Comparison of ENCODE assay signal across 8 cellular contexts in genomic region chr2:138504546-138505239, GRCh38. TPM values are rescaled to one million over a fixed set of nuclear protein-coding genes. Genes with fewer than 3 reads are reported as not detected.
DNase-seq lines count a peak whose midpoint lies in the region; ATAC-seq and TF ChIP-seq lines count a peak whose summit lies in the region.

No MANE protein-coding gene starts in this region.

- H3K4me1 ChIP-seq in PC-3 (ENCODE audit: insufficient read depth, low read length) (peaks cover 53% of the 10 kb centered on the region), right cardiac atrium (ENCODE audit: control insufficient read depth, insufficient read depth, low read length) (peaks cover 8% of the 10 kb centered on the region)

- POLR2A ChIA-PET in PC-3 (lab: Charles Lee; ENCODE audit: unreplicated experiment): no interaction called here

- no peak overlapping the region for H3K27ac ChIP-seq in PC-3 (ENCODE audit: low read length)
- no peak overlapping the region for H3K27ac ChIP-seq in right cardiac atrium (ENCODE audit: low read length)

- peaks cover 9 to 11% of the 10 kb centered on the region in 2 donors for H3K36me3 Mint-ChIP-seq in naive B cell

- H4K20me1 ChIP-seq in PC-3 (ENCODE audit: low read length): peaks cover 13% of the 10 kb centered on the region; the same call in 1 of the 2 replicates

- H3K27ac Mint-ChIP-seq in naive B cell: peak overlapping the region; percentile 91 to 99 (median 94)

- H3K36me3 ChIP-seq in PC-3 (ENCODE audit: low read depth, low read length): no peaks in the 10 kb centered on the region

- H3F3A ChIP-seq in PC-3 (ENCODE audit: low read length, unreplicated experiment): no peaks in the 10 kb centered on the region

- H3K27me3 ChIP-seq in PC-3 (ENCODE audit: low read length) (no peaks in the 10 kb centered on the region), right cardiac atrium (ENCODE audit: control insufficient read depth, insufficient read depth) (no peaks in the 10 kb centered on the region)

- intact Hi-C loops in PC-3 (cut with micrococcal nuclease): loop anchor here (5.0 to 10.0 kb wide), 6 partner anchors 98 to 590 kb away; partner anchors contain the start of gene HNMT
- intact Hi-C loops in right cardiac atrium (cut with DNase I): no loop called here

- H3K27me3 Mint-ChIP-seq in naive B cell: no peaks in the 10 kb centered on the region

- H3K4me2 ChIP-seq in PC-3 (ENCODE audit: low read length): peak overlapping the region; percentile 83

- peaks cover 0 to 1% (median 0%) of the 10 kb centered on the region in 7 donors for H3K9me3 Mint-ChIP-seq in naive B cell

- 18% methylated on average over 2 of the region's 2 CpGs for WGBS in right cardiac atrium

- no TSS peak for BruUV-seq in PC-3 (replicated peaks; lab: Mats Ljungman, UMichigan)

- no peak overlapping the region for H3K9ac ChIP-seq in PC-3 (ENCODE audit: low read length)

- peaks cover 88% of the 10 kb centered on the region for H3K79me2 ChIP-seq in PC-3 (ENCODE audit: low read length)

- H3K4me3 ChIP-seq in PC-3 (ENCODE audit: low read length): peak overlapping the region; percentile 81
- H3K4me3 ChIP-seq in right cardiac atrium (ENCODE audit: low read length): no peak overlapping the region

- DNase-seq in PC-3 (no peak), naive B cell (peak; percentile 72), NCI-H2171 (lab: John Stamatoyannopoulos, UW) (no peak), cortex of kidney (lab: John Stamatoyannopoulos, UW) (no peak), right cardiac atrium (no peak)
- no peak for DNase-seq in activated CD4-positive, alpha-beta T cell treated with anti-CD3 and anti-CD28 coated beads, Interleukin-2, amount 50 U/mL, for 1 hour

- peak overlapping the region; percentile 84 to 100 (median 98) for H3K4me3 Mint-ChIP-seq in naive B cell

- H2AFZ ChIP-seq in PC-3 (ENCODE audit: low read length): no peak overlapping the region

- TF ChIP-seq CTCF in PC-3 (conservative IDR thresholded peaks at IDR 0.05; ENCODE audit: low read depth, low read length): no peak

- H3K9me2 ChIP-seq in PC-3 (replicated peaks; ENCODE audit: low read length): no peaks in the 10 kb centered on the region

- CTCF ChIA-PET in PC-3 (lab: Charles Lee): no interaction called here

- H3K4me1 Mint-ChIP-seq in naive B cell: peaks cover 49 to 62% (median 61%) of the 10 kb centered on the region in 3 donors

- peak; percentile 39 for ATAC-seq in GM18508 (IDR thresholded peaks at IDR 0.05; ENCODE audit: insufficient read depth, unreplicated experiment)
- ATAC-seq in HG02678 (IDR thresholded peaks at IDR 0.05; ENCODE audit: unreplicated experiment): peak; percentile 31
- no peak for ATAC-seq in PC-3
- peak; percentile 59 to 62 for ATAC-seq in naive B cell (ENCODE audit: low read depth in 2 of 2)
- ATAC-seq in right cardiac atrium: no peak

- H3K9me3 ChIP-seq in PC-3 (ENCODE audit: low read length) (no peaks in the 10 kb centered on the region), right cardiac atrium (ENCODE audit: control insufficient read depth, low read length) (no peaks in the 10 kb centered on the region)

RNA-seq across cellular contexts. Expression of gene SPOPL, which starts 3.1 kb away (rescaled TPM):
- total RNA-seq in PC-3 (2014; rRNA removed) (9.3 and 10.2 TPM in 2 replicates), right cardiac atrium (10 to 100 TPM; 13.2 to 20.4 (median 15.5) TPM)
- polyA plus RNA-seq in naive B cell (ENCODE audit: low read depth in 6 of 6) (10 to 100 TPM in 1 of 6 donors, 1 to 10 TPM in 5; 7.1 to 10.8 (median 7.9) TPM), right cardiac atrium (4.1 TPM)

Comparison
In these comparisons a context has a peak if more than half of its experiments do, and no peak if none do; other contexts are left out.
1. ATAC-seq: peak in GM18508 (single experiment), HG02678 (single experiment) and naive B cell (2 of 2); none in PC-3 (single experiment) and right cardiac atrium (0 of 2).